ENCODE assay signal across 25 cellular contexts in genomic region chr5:74019923-74020322, GRCh38.
"Had no signal": no experiment of that assay in that cellular context is flagged by ENCODE, and none has a peak within 500 bp of the region (broad histone marks: within the 10 kb centered on the region; RNA-seq: fewer than 3 reads in every experiment).

No MANE protein-coding gene starts in this region.

- DNase-seq: activated CD4-positive, alpha-beta T cell treated with anti-CD3 and anti-CD28 coated beads, Interleukin-2, amount 10 ng/mL, durations not matched to agents 7 days and 5 days; activated CD8-positive, alpha-beta memory T cell treated with anti-CD3 and anti-CD28 coated beads, Interleukin-2, amount 10 ng/mL, durations not matched to agents 7 days and 5 days; activated CD8-positive, alpha-beta T cell treated with anti-CD3 and anti-CD28 coated beads for 36 hours; activated gamma-delta T cell; activated naive CD4-positive, alpha-beta T cell treated with anti-CD3 and anti-CD28 coated beads, Interleukin-2, amount 50 U/mL, for 16 hours; activated T-cell treated with anti-CD3 and anti-CD28 coated beads for 4 hours; anterior cingulate cortex; body of pancreas; effector CD4-positive, alpha-beta T cell; erythroblast; foreskin keratinocyte; hypothalamus; left cardiac atrium; naive B cell; posterior cingulate gyrus; sigmoid colon; SK-N-SH; stimulated activated CD4-positive, alpha-beta T cell treated with anti-CD3 and anti-CD28 coated beads, Interleukin-2, amount 100 ng/mL, for 48 hours; stimulated activated CD8-positive, alpha-beta memory T cell treated with anti-CD3 and anti-CD28 coated beads, Interleukin-4, amount 100 ng/mL, for 48 hours; stimulated activated naive B cell treated with anti-CD40 and anti-IgM and Interleukin-4, amounts not matched to agents 10 μg/mL and 1 μg/mL and 100 μg/mL, for 72 hours; transverse colon had no signal

- H3K9ac ChIP-seq: SK-N-SH had no signal

- H3K4me2 ChIP-seq: SK-N-SH had no signal

- H3K36me3 ChIP-seq: cardiac muscle cell, lower lobe of right lung, sigmoid colon, transverse colon had no signal

- H3K4me1 ChIP-seq: lower lobe of right lung, sigmoid colon, transverse colon had no signal

- H3K27ac ChIP-seq: body of pancreas, cardiac muscle cell, foreskin keratinocyte, lower lobe of right lung, sigmoid colon, transverse colon, VCaP had no signal

- H3K9me3 ChIP-seq: body of pancreas, lower lobe of right lung, sigmoid colon, SK-N-SH, transverse colon had no signal

- ATAC-seq: activated CD4-positive, CD25-positive, alpha-beta regulatory T cell treated with anti-CD3 and anti-CD28 coated beads, Interleukin-2, amount 50 U/mL, for 24 hours; activated CD8-positive, alpha-beta memory T cell treated with anti-CD3 and anti-CD28 coated beads, Interleukin-2, amount 10 ng/mL, durations not matched to agents 7 days and 5 days; activated CD8-positive, alpha-beta T cell treated with anti-CD3 and anti-CD28 coated beads for 36 hours; body of pancreas; foreskin keratinocyte; stimulated activated naive B cell treated with anti-CD40 and anti-IgM and Interleukin-4, amounts not matched to agents 10 μg/mL and 1 μg/mL and 100 μg/mL, for 72 hours had no signal

- H3K4me3 ChIP-seq: body of pancreas, cardiac muscle cell, lower lobe of right lung, sigmoid colon, transverse colon had no signal

- H3K27me3 ChIP-seq: body of pancreas, cardiac muscle cell, foreskin keratinocyte, transverse colon had no signal
